27 cellular contexts compared by ENCODE assay signal in the genomic region with DNA sequence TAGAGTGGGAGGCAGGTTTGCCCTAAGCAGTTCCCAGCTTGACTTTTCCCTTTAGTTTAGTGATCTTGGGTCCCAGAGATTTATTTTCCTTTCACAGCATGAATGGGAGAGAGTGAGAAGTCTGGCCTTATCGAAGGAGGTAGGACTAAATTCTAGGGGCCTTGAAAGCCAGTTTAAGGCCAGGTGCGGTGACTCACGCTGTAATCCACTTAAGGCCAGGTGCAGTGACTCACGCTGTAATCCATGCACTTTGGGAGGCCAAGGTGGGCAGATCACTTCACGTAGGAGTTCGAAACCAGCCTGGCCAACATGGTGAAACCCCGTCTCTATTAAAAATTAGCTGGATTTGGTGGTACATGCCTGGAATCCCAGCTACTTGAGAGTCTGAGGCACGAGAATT.
"Had no signal": no experiment of that assay in that cellular context is flagged by ENCODE, and none has a peak within 500 bp of the region (broad histone marks: within the 10 kb centered on the region; RNA-seq: fewer than 3 reads in every experiment).

No MANE protein-coding gene starts in this region.

- H3K4me1 Mint-ChIP-seq: memory B cell; mesothelial cell of epicardium; naive B cell; neural crest cell; stimulated activated naive B cell treated with anti-CD40 and anti-IgM and Interleukin-4, amounts not matched to agents 10 μg/mL and 1 μg/mL and 100 μg/mL, for 72 hours had no signal

- H3K36me3 Mint-ChIP-seq: mesothelial cell of epicardium; naive B cell; natural killer cell treated with Interleukin-12 subunit alpha and Interleukin-12 subunit beta and Interleukin-15 and Interleukin-18, amount 100 ng/mL, for 72 hours; stimulated activated naive B cell treated with anti-CD40 and anti-IgM and Interleukin-4, amounts not matched to agents 10 μg/mL and 1 μg/mL and 100 μg/mL, for 72 hours; type B pancreatic cell had no signal

- ATAC-seq: heart right ventricle; mucosa of descending colon; natural killer cell treated with Interleukin-12 subunit alpha and Interleukin-12 subunit beta and Interleukin-15 and Interleukin-18, amount 100 ng/mL, for 72 hours; pancreas; right lobe of liver; stimulated activated naive B cell treated with anti-CD40 and anti-IgM and Interleukin-4, amounts not matched to agents 10 μg/mL and 1 μg/mL and 100 μg/mL, for 72 hours had no signal

- H3K27me3 Mint-ChIP-seq: dendritic cell treated with granulocyte-macrophage colony-stimulating factor and Interleukin-4, amounts not matched to agents 40 ng/mL and 50 ng/mL, for 4 days; memory B cell; naive B cell; natural killer cell treated with Interleukin-12 subunit alpha and Interleukin-12 subunit beta and Interleukin-15 and Interleukin-18, amount 100 ng/mL, for 72 hours; type B pancreatic cell had no signal

- DNase-seq: colonic mucosa; effector CD8-positive, alpha-beta T cell; esophagus squamous epithelium; foreskin melanocyte; glutamatergic neuron; heart right ventricle; hypothalamus; mucosa of descending colon; naive B cell; pancreas; right lobe of liver; small intestine; stimulated activated CD4-positive, alpha-beta T cell treated with anti-CD3 and anti-CD28 coated beads, Interleukin-15, amount 100 ng/mL, for 24 hours; stimulated activated CD4-positive, alpha-beta T cell treated with anti-CD3 and anti-CD28 coated beads, Interleukin-2, amount 100 ng/mL, for 48 hours; stimulated activated naive B cell treated with anti-CD40 and anti-IgM and Interleukin-4, amounts not matched to agents 10 μg/mL and 1 μg/mL and 100 μg/mL, for 72 hours; stomach; thyroid gland had no signal

- H3K27ac Mint-ChIP-seq: dendritic cell treated with granulocyte-macrophage colony-stimulating factor and Interleukin-4, amounts not matched to agents 40 ng/mL and 50 ng/mL, for 4 days; memory B cell; mesothelial cell of epicardium; naive B cell; natural killer cell treated with Interleukin-12 subunit alpha and Interleukin-12 subunit beta and Interleukin-15 and Interleukin-18, amount 100 ng/mL, for 72 hours; stimulated activated naive B cell treated with anti-CD40 and anti-IgM and Interleukin-4, amounts not matched to agents 10 μg/mL and 1 μg/mL and 100 μg/mL, for 72 hours; type B pancreatic cell had no signal

- H3K9me3 ChIP-seq: colonic mucosa, neutrophil, pancreas, right lobe of liver, thyroid gland had no signal

- FAIRE-seq: endothelial cell of umbilical vein, keratinocyte, pancreas, small intestine had no signal

- H3K36me3 ChIP-seq: colonic mucosa, esophagus squamous epithelium, heart right ventricle, neutrophil, pancreas, right lobe of liver, stomach, thyroid gland had no signal

- H3K27ac ChIP-seq: colonic mucosa, esophagus squamous epithelium, heart right ventricle, neutrophil, pancreas, right lobe of liver, stomach, thyroid gland had no signal

- H3K9me3 Mint-ChIP-seq: memory B cell had no signal

- H3K27me3 ChIP-seq: colonic mucosa, esophagus squamous epithelium, neutrophil, pancreas, right lobe of liver, stomach, thyroid gland had no signal

- H3K4me3 Mint-ChIP-seq: dendritic cell treated with granulocyte-macrophage colony-stimulating factor and Interleukin-4, amounts not matched to agents 40 ng/mL and 50 ng/mL, for 4 days; memory B cell; mesothelial cell of epicardium; naive B cell; natural killer cell treated with Interleukin-12 subunit alpha and Interleukin-12 subunit beta and Interleukin-15 and Interleukin-18, amount 100 ng/mL, for 72 hours; neural crest cell; stimulated activated naive B cell treated with anti-CD40 and anti-IgM and Interleukin-4, amounts not matched to agents 10 μg/mL and 1 μg/mL and 100 μg/mL, for 72 hours; type B pancreatic cell had no signal

- H3K4me1 ChIP-seq: colonic mucosa, esophagus squamous epithelium, heart right ventricle, pancreas, right lobe of liver, stomach, thyroid gland had no signal

- H3K4me3 ChIP-seq: colonic mucosa, esophagus squamous epithelium, heart right ventricle, lung, mucosa of descending colon, pancreas, right lobe of liver, stomach, thyroid gland had no signal
